15 cellular contexts compared by ENCODE assay signal in genomic region chr12:30047499-30048262, GRCh38.
DNase-seq lines count a peak whose midpoint lies in the region; ATAC-seq lines count a peak whose summit lies in the region.
"Had no signal": no experiment of that assay in that cellular context is flagged by ENCODE, and none has a peak within 500 bp of the region (broad histone marks: within the 10 kb centered on the region; RNA-seq: fewer than 3 reads in every experiment).

No MANE protein-coding gene starts in this region.

- no peak overlapping the region for H3K4me3 Mint-ChIP-seq in activated CD8-positive, alpha-beta T cell treated with anti-CD3 and anti-CD28 coated beads, Interleukin-2, amount 10 ng/mL, durations not matched to agents 7 days and 5 days
- H3K4me3 Mint-ChIP-seq: activated CD4-positive, alpha-beta memory T cell treated with anti-CD3 and anti-CD28 coated beads for 36 hours had no signal

- no peak overlapping the region for H3K27ac ChIP-seq in aorta (ENCODE audit: low read depth in 1 of 2, low read length in 2 of 2)
- H3K27ac ChIP-seq: BLaER1 treated with 17β-estradiol and CSF1 and Interleukin-3, amounts not matched to agents 10 nM and 100 nM; dorsolateral prefrontal cortex; heart right ventricle; skin epidermis had no signal

- H3K4me1 ChIP-seq in aorta (ENCODE audit: control insufficient read depth in 1 of 2, insufficient read depth in 2 of 2, low read length in 2 of 2) = peaks cover 0 to 5% of the 10 kb centered on the region in 2 donors
- H3K4me1 ChIP-seq: BLaER1 treated with 17β-estradiol and CSF1 and Interleukin-3, amounts not matched to agents 10 nM and 100 nM; heart right ventricle had no signal

- H3K4me1 Mint-ChIP-seq in activated CD8-positive, alpha-beta T cell treated with anti-CD3 and anti-CD28 coated beads, Interleukin-2, amount 10 ng/mL, durations not matched to agents 7 days and 5 days (ENCODE audit: low read depth) = no peaks in the 10 kb centered on the region

- POLR2A ChIA-PET in activated CD8-positive, alpha-beta T cell treated with anti-CD3 and anti-CD28 coated beads, Interleukin-2, amount 10 ng/mL, durations not matched to agents 7 days and 5 days (lab: Charles Lee) = no interaction called here

- WGBS in aorta, 2 donors = 7 to 12% methylated on average over 5 of the region's 5 CpGs

- DNase-seq in EH (ENCODE audit: low read depth) = peak; percentile 34
- peak; percentile 68 for DNase-seq in NCI-H128 (lab: John Stamatoyannopoulos, UW; ENCODE audit: unreplicated experiment)
- DNase-seq in astrocyte of the hippocampus (ENCODE audit: low read depth, low spot score) = peak; percentile 60
- peak; percentile 8 for DNase-seq in left kidney (ENCODE audit: low read depth, low spot score)
- DNase-seq in aorta = no peak
- DNase-seq in activated CD8-positive, alpha-beta T cell treated with anti-CD3 and anti-CD28 coated beads, Interleukin-2, amount 10 ng/mL, durations not matched to agents 7 days and 5 days = no peak
- no peak for DNase-seq in H4 (ENCODE audit: low spot score)
- DNase-seq: activated CD4-positive, alpha-beta memory T cell treated with anti-CD3 and anti-CD28 coated beads for 36 hours; dorsolateral prefrontal cortex; GOT3; heart right ventricle; NCI-H774 had no signal

- H3K9me3 Mint-ChIP-seq in activated CD8-positive, alpha-beta T cell treated with anti-CD3 and anti-CD28 coated beads, Interleukin-2, amount 10 ng/mL, durations not matched to agents 7 days and 5 days (ENCODE audit: insufficient read depth) = no peaks in the 10 kb centered on the region
- H3K9me3 Mint-ChIP-seq: activated CD4-positive, alpha-beta memory T cell treated with anti-CD3 and anti-CD28 coated beads for 36 hours had no signal

- no peaks in the 10 kb centered on the region for H3K36me3 ChIP-seq in aorta (ENCODE audit: control insufficient read depth in 1 of 2, insufficient read depth in 2 of 2, low read length in 1 of 2)
- H3K36me3 ChIP-seq: BLaER1 treated with 17β-estradiol and CSF1 and Interleukin-3, amounts not matched to agents 10 nM and 100 nM; heart right ventricle had no signal

- intact Hi-C loops in aorta (cut with DNase I) = no loop called here

- CTCF ChIA-PET in activated CD8-positive, alpha-beta T cell treated with anti-CD3 and anti-CD28 coated beads, Interleukin-2, amount 10 ng/mL, durations not matched to agents 7 days and 5 days (lab: Charles Lee) = no interaction called here

- no peak overlapping the region for H3K27ac Mint-ChIP-seq in activated CD8-positive, alpha-beta T cell treated with anti-CD3 and anti-CD28 coated beads, Interleukin-2, amount 10 ng/mL, durations not matched to agents 7 days and 5 days
- H3K27ac Mint-ChIP-seq: activated CD4-positive, alpha-beta memory T cell treated with anti-CD3 and anti-CD28 coated beads for 36 hours had no signal

- no peaks in the 10 kb centered on the region for H3K27me3 Mint-ChIP-seq in activated CD8-positive, alpha-beta T cell treated with anti-CD3 and anti-CD28 coated beads, Interleukin-2, amount 10 ng/mL, durations not matched to agents 7 days and 5 days (ENCODE audit: low read depth)
- H3K27me3 Mint-ChIP-seq: activated CD4-positive, alpha-beta memory T cell treated with anti-CD3 and anti-CD28 coated beads for 36 hours had no signal

- no peak for ATAC-seq in aorta (ENCODE audit: low FRiP score)
- ATAC-seq in activated CD8-positive, alpha-beta T cell treated with anti-CD3 and anti-CD28 coated beads, Interleukin-2, amount 10 ng/mL, durations not matched to agents 7 days and 5 days = no peak
- no peak for ATAC-seq in GM19023 (IDR thresholded peaks at IDR 0.05; ENCODE audit: unreplicated experiment)

- H3K27me3 ChIP-seq in aorta (ENCODE audit: control insufficient read depth in 1 of 2, insufficient read depth in 2 of 2, low read length in 1 of 2) = no peaks in the 10 kb centered on the region
- H3K27me3 ChIP-seq: BLaER1 treated with 17β-estradiol and CSF1 and Interleukin-3, amounts not matched to agents 10 nM and 100 nM; heart right ventricle had no signal

- H3K4me3 ChIP-seq in aorta (ENCODE audit: low read length in 2 of 2) = no peak overlapping the region
- H3K4me3 ChIP-seq: BLaER1 treated with 17β-estradiol and CSF1 and Interleukin-3, amounts not matched to agents 10 nM and 100 nM; dorsolateral prefrontal cortex; heart right ventricle; skin epidermis had no signal

- H3K36me3 Mint-ChIP-seq in activated CD8-positive, alpha-beta T cell treated with anti-CD3 and anti-CD28 coated beads, Interleukin-2, amount 10 ng/mL, durations not matched to agents 7 days and 5 days (ENCODE audit: low read depth) = no peaks in the 10 kb centered on the region
- H3K36me3 Mint-ChIP-seq: activated CD4-positive, alpha-beta memory T cell treated with anti-CD3 and anti-CD28 coated beads for 36 hours had no signal

- no peaks in the 10 kb centered on the region for H3K9me3 ChIP-seq in aorta (ENCODE audit: control insufficient read depth, low read length)
- H3K9me3 ChIP-seq: BLaER1 treated with 17β-estradiol and CSF1 and Interleukin-3, amounts not matched to agents 10 nM and 100 nM; heart right ventricle had no signal

Comparison
In these comparisons a context has a peak if more than half of its experiments do, and no peak if none do; other contexts are left out.
1. DNase-seq: peak in EH (single experiment), NCI-H128 (single experiment), astrocyte of the hippocampus (single experiment) and left kidney (single experiment); none in aorta (0 of 2), activated CD8-positive, alpha-beta T cell treated with anti-CD3 and anti-CD28 coated beads, Interleukin-2, amount 10 ng/mL, durations not matched to agents 7 days and 5 days (single experiment) and H4 (single experiment).